In the genomic region with DNA sequence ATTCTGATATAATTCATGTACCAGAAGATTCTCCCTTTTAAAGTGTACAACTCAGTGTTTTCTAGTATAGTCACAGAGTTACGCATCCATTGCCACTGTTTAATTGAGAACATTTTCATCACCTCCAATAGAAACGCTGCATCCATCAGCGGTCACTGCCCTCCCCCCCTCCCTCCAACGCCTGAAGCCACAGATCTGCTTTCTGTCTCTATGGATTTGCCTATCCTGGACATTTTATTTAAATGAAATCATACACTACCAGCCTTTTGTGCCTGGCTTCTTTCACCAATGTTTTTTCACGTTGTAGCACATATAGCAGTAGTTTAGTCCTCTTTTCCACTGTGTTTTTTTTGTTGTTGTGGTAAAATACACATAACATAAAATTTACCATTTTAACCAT, we compare ENCODE assay signal across 20 cellular contexts. TPM values are rescaled to one million over a fixed set of nuclear protein-coding genes. Genes with fewer than 3 reads are reported as not detected.
DNase-seq lines count a peak whose midpoint lies in the region; ATAC-seq and TF ChIP-seq lines count a peak whose summit lies in the region.
"Had no signal": no experiment of that assay in that cellular context is flagged by ENCODE, and none has a peak within 500 bp of the region (broad histone marks: within the 10 kb centered on the region; RNA-seq: fewer than 3 reads in every experiment).

No MANE protein-coding gene starts in this region.

- H2AFZ ChIP-seq in mammary epithelial cell (ENCODE audit: low read depth, low read length) (no peak overlapping the region), mesenchymal stem cell (ENCODE audit: low read depth, low read length) (no peak overlapping the region)

- no peak overlapping the region for H3K4ac ChIP-seq in mesenchymal stem cell (ENCODE audit: low read depth in 1 of 2, low read length in 2 of 2)

- H4K91ac ChIP-seq in mesenchymal stem cell (ENCODE audit: low read length) = no peak overlapping the region

- no peaks in the 10 kb centered on the region for H3K9me3 ChIP-seq in mammary epithelial cell (replicated peaks; ENCODE audit: insufficient read depth, low read length)
- H3K9me3 ChIP-seq in mesenchymal stem cell (ENCODE audit: control insufficient read depth, low read length) = no peaks in the 10 kb centered on the region
- H3K9me3 ChIP-seq in stomach smooth muscle (ENCODE audit: control insufficient read depth in 2 of 2, low read length in 2 of 2) = no peaks in the 10 kb centered on the region
- H3K9me3 ChIP-seq: gastroesophageal sphincter, SJSA1, testis had no signal

- H2BK15ac ChIP-seq in mesenchymal stem cell (ENCODE audit: low read depth, poor library complexity, severe bottlenecking) = no peak overlapping the region

- in situ Hi-C loops in mammary epithelial cell (cut with MboI; ENCODE audit: low sequenced_read_pairs in 2 of 2) = loop anchor here in 1 of 2 donors (5.0 to 25.0 kb wide), 2 partner anchors 100 to 250 kb away; no protein-coding TSS in a partner anchor

- DNase-seq in HL-60 (ENCODE audit: low read depth in 1 of 2, low spot score in 1 of 2) (no peak), mammary epithelial cell (no peak), mesenchymal stem cell (peak; percentile 54), NCI-H748 (lab: John Stamatoyannopoulos, UW; ENCODE audit: unreplicated experiment) (no peak)
- DNase-seq: activated effector memory CD4-positive, alpha-beta T cell treated with anti-CD3 and anti-CD28 coated beads, Interleukin-2, amount 50 U/mL, for 16 hours; DMS79; H9; Kasumi-1; kidney glomerular epithelial cell; NCI-H1092; NCI-H1930; testis had no signal

- H3K27ac ChIP-seq in HL-60 (replicated peaks) (peak overlapping the region; percentile 61; the same call in 1 of the 2 replicates), mammary epithelial cell (ENCODE audit: insufficient read depth, low read depth, low read length) (peak overlapping the region; percentile 93), mesenchymal stem cell (ENCODE audit: low read length, poor library complexity, severe bottlenecking) (no peak overlapping the region), stomach smooth muscle (ENCODE audit: low read length) (peak overlapping the region; percentile 85)
- H3K27ac ChIP-seq: gastroesophageal sphincter, SJSA1, testis had no signal

- H3K4me2 ChIP-seq in mammary epithelial cell (ENCODE audit: insufficient read depth, low read depth, low read length) (no peak overlapping the region), mesenchymal stem cell (ENCODE audit: low read length, poor library complexity, severe bottlenecking) (no peak overlapping the region)

- intact Hi-C loops in mammary epithelial cell (cut with micrococcal nuclease) = loop anchor here (5.0 kb wide), 1 partner anchor 85 kb away; no protein-coding TSS in a partner anchor

- TF ChIP-seq CTCF in HL-60 (IDR thresholded peaks at IDR 0.05; ENCODE audit: insufficient read depth, low read length) (no peak), mammary epithelial cell (conservative IDR thresholded peaks at IDR 0.05 in 1 of 2, IDR thresholded peaks at IDR 0.05 in 1 of 2; ENCODE audit: extremely low read depth in 1 of 2, insufficient read depth in 1 of 2, low read depth in 1 of 2, low read length in 2 of 2) (no peak)

- no TSS peak for BruUV-seq in mammary epithelial cell (replicated peaks; lab: Mats Ljungman, UMichigan)

- H3K23ac ChIP-seq in mesenchymal stem cell (ENCODE audit: low read length in 2 of 2) = no peak overlapping the region

- H3K9ac ChIP-seq in mammary epithelial cell (ENCODE audit: insufficient read depth, low read length) (no peak overlapping the region), mesenchymal stem cell (ENCODE audit: low read length) (no peak overlapping the region), stomach smooth muscle (ENCODE audit: low read length in 2 of 2) (peak overlapping the region; percentile 22 to 36)

- H2AK5ac ChIP-seq in mesenchymal stem cell (ENCODE audit: low read length, severe bottlenecking) = no peak overlapping the region

- no peak overlapping the region for H2BK12ac ChIP-seq in mesenchymal stem cell (ENCODE audit: low read length in 2 of 2)

- H3K4me1 ChIP-seq in mammary epithelial cell (ENCODE audit: insufficient read depth, low read length) (peaks cover 61% of the 10 kb centered on the region), mesenchymal stem cell (ENCODE audit: control insufficient read depth, insufficient read depth, low read depth, low read length) (peaks cover 11% of the 10 kb centered on the region), stomach smooth muscle (ENCODE audit: control insufficient read depth, insufficient read depth, low read length) (peaks cover 35% of the 10 kb centered on the region)
- H3K4me1 ChIP-seq: testis had no signal

- H4K20me1 ChIP-seq in mammary epithelial cell (ENCODE audit: insufficient read depth, low read length) = no peaks in the 10 kb centered on the region

- H2BK5ac ChIP-seq in mesenchymal stem cell (ENCODE audit: low read depth, low read length, poor library complexity, severe bottlenecking) = no peak overlapping the region

- peaks cover 22% of the 10 kb centered on the region for H3K79me1 ChIP-seq in mesenchymal stem cell (replicated peaks; ENCODE audit: low read length, poor library complexity, severe bottlenecking)

- H3K4me3 ChIP-seq in HL-60 (replicated peaks; ENCODE audit: insufficient read depth, low read length) (no peak overlapping the region), mammary epithelial cell (replicated peaks in 1 of 3; ENCODE audit: insufficient read depth in 1 of 3, low read depth in 2 of 3, low read length in 3 of 3) (no peak overlapping the region), mesenchymal stem cell (ENCODE audit: insufficient read depth in 1 of 2, low read depth in 1 of 2, low read length in 2 of 2) (no peak overlapping the region), stomach smooth muscle (ENCODE audit: low read length in 2 of 2) (no peak overlapping the region)
- H3K4me3 ChIP-seq: gastroesophageal sphincter, SJSA1, testis had no signal

- dilution Hi-C loops in mammary epithelial cell (cut with HindIII; ENCODE audit: low sequenced_read_pairs) = loop anchor here (5.0 kb wide), 1 partner anchor 65 kb away; no protein-coding TSS in a partner anchor

- no peaks in the 10 kb centered on the region for H3K79me2 ChIP-seq in mammary epithelial cell (ENCODE audit: insufficient read depth, low read length)

- CTCF ChIA-PET in mammary epithelial cell (lab: Charles Lee; ENCODE audit: low non-redundant PET) = no interaction called here

- H4K8ac ChIP-seq in mesenchymal stem cell (ENCODE audit: low read length) = no peak overlapping the region

- H2BK120ac ChIP-seq in mesenchymal stem cell (ENCODE audit: low read depth, low read length) = no peak overlapping the region

- ATAC-seq in GM21360 (IDR thresholded peaks at IDR 0.05; ENCODE audit: unreplicated experiment) (no peak), GM18873 (IDR thresholded peaks at IDR 0.05; ENCODE audit: low FRiP score, unreplicated experiment) (no peak)
- ATAC-seq: gastroesophageal sphincter, Panc1, WTC11 had no signal

- H3K18ac ChIP-seq in mesenchymal stem cell (ENCODE audit: low read depth in 1 of 2, low read length in 2 of 2) = peak overlapping the region in 1 of 2 experiments; percentile 29

- 74% methylated on average over 5 of the region's 5 CpGs for WGBS in mammary epithelial cell (ENCODE audit: low coverage, missing lambda C conversion rate)
- 90% methylated on average over 4 of the region's 5 CpGs for WGBS in mesenchymal stem cell

- H3K36me3 ChIP-seq in mammary epithelial cell (ENCODE audit: insufficient read depth, low read length) = peaks cover 19% of the 10 kb centered on the region
- H3K36me3 ChIP-seq in mesenchymal stem cell (ENCODE audit: control insufficient read depth in 1 of 2, insufficient read depth in 2 of 2, low read depth in 1 of 2, low read length in 2 of 2) = peaks cover 31 to 62% of the 10 kb centered on the region in 2 experiments
- peaks cover 23 to 29% of the 10 kb centered on the region in 2 donors for H3K36me3 ChIP-seq in stomach smooth muscle (ENCODE audit: control insufficient read depth in 2 of 2, insufficient read depth in 2 of 2, low read length in 2 of 2)

- H3K27me3 ChIP-seq in HL-60 (ENCODE audit: insufficient read depth, poor library complexity, severe bottlenecking) = no peaks in the 10 kb centered on the region
- no peaks in the 10 kb centered on the region for H3K27me3 ChIP-seq in mammary epithelial cell (ENCODE audit: insufficient read depth, low read length)
- no peaks in the 10 kb centered on the region for H3K27me3 ChIP-seq in mesenchymal stem cell (ENCODE audit: control insufficient read depth in 1 of 2, insufficient read depth in 1 of 2, low read length in 2 of 2)
- no peaks in the 10 kb centered on the region for H3K27me3 ChIP-seq in stomach smooth muscle (ENCODE audit: control insufficient read depth in 1 of 2, insufficient read depth in 2 of 2, low read length in 2 of 2)
- H3K27me3 ChIP-seq: gastroesophageal sphincter, SJSA1, testis had no signal

- H3K14ac ChIP-seq in mesenchymal stem cell (ENCODE audit: low read length in 2 of 2) = no peak overlapping the region

RNA-seq across cellular contexts. Expression of a gene that starts 22.8 kb away (rescaled TPM):
- total RNA-seq in mammary epithelial cell = 10 to 100 TPM; 32.0 to 51.2 TPM
- 19.2 TPM for polyA plus RNA-seq in mammary epithelial cell
- 36.2 TPM for polyA minus RNA-seq in mammary epithelial cell
- polyA plus RNA-seq in mesenchymal stem cell (2013, experiment 1 of 2) = 12.3 TPM
- 11.9 TPM for polyA plus RNA-seq in mesenchymal stem cell (2013, experiment 2 of 2)

RNA-seq across cellular contexts. Expression of a gene that starts 46.5 kb away (rescaled TPM):
- total RNA-seq in mammary epithelial cell = 1 to 10 TPM; 5.2 to 6.8 TPM
- polyA plus RNA-seq in mammary epithelial cell = 5.7 TPM
- 1.7 TPM for polyA minus RNA-seq in mammary epithelial cell
- polyA plus RNA-seq in mesenchymal stem cell (2013, experiment 1 of 2) = 1.4 TPM
- 1.7 TPM for polyA plus RNA-seq in mesenchymal stem cell (2013, experiment 2 of 2)
- total RNA-seq: endothelial cell of umbilical vein had no signal

Comparison
In these comparisons a context has a peak if more than half of its experiments do, and no peak if none do; other contexts are left out.
1. H3K9ac ChIP-seq: peak in stomach smooth muscle (2 of 2); none in mammary epithelial cell (single experiment) and mesenchymal stem cell (single experiment).